ENCODE assay signal across 1 cellular context in the genomic region with DNA sequence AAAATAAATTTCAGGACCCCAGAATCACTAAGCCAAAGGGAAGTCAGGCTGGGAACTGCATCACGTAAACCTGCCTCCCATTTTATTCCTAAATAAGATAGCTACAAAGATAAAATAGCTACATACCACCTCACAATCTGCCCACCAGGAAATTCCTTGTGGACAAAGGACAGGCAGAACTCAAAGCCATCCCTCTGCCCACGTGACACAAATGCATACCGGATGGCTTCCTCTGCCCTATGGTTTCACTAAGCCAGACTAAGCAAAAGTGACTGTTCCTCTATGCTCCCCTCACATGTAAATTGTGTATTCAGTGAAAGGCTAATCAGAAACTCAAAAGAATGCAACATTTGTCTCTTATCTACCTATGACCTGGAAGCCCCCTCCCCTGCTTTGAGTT.
TF ChIP-seq lines count a peak whose summit lies in the region.

No MANE protein-coding gene starts in this region.

TF ChIP-seq in GM23338, 12 proteins besides CTCF, POLR2A, EP300 and RAD21:
- TF ChIP-seq, protein P1, sequence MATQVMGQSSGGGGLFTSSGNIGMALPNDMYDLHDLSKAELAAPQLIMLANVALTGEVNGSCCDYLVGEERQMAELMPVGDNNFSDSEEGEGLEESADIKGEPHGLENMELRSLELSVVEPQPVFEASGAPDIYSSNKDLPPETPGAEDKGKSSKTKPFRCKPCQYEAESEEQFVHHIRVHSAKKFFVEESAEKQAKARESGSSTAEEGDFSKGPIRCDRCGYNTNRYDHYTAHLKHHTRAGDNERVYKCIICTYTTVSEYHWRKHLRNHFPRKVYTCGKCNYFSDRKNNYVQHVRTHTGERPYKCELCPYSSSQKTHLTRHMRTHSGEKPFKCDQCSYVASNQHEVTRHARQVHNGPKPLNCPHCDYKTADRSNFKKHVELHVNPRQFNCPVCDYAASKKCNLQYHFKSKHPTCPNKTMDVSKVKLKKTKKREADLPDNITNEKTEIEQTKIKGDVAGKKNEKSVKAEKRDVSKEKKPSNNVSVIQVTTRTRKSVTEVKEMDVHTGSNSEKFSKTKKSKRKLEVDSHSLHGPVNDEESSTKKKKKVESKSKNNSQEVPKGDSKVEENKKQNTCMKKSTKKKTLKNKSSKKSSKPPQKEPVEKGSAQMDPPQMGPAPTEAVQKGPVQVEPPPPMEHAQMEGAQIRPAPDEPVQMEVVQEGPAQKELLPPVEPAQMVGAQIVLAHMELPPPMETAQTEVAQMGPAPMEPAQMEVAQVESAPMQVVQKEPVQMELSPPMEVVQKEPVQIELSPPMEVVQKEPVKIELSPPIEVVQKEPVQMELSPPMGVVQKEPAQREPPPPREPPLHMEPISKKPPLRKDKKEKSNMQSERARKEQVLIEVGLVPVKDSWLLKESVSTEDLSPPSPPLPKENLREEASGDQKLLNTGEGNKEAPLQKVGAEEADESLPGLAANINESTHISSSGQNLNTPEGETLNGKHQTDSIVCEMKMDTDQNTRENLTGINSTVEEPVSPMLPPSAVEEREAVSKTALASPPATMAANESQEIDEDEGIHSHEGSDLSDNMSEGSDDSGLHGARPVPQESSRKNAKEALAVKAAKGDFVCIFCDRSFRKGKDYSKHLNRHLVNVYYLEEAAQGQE (IDR thresholded peaks at IDR 0.05; ENCODE audit: unreplicated experiment): no peak
